Comparison of ENCODE assay signal across 24 cellular contexts in genomic region chrX:100328342-100328741, GRCh38.
"Had no signal": no experiment of that assay in that cellular context is flagged by ENCODE, and none has a peak within 500 bp of the region (broad histone marks: within the 10 kb centered on the region; RNA-seq: fewer than 3 reads in every experiment).

No MANE protein-coding gene starts in this region.

- DNase-seq: activated CD4-positive, alpha-beta T cell treated with anti-CD3 and anti-CD28 coated beads for 48 hours; activated CD4-positive, alpha-beta T cell treated with anti-CD3 and anti-CD28 coated beads, Interleukin-2, amount 50 U/mL, for 48 hours; activated CD8-positive, alpha-beta memory T cell treated with anti-CD3 and anti-CD28 coated beads for 24 hours; activated effector memory CD4-positive, alpha-beta T cell treated with Interleukin-2 at 50 U/mL for 16 hours; activated naive CD4-positive, alpha-beta T cell treated with Interleukin-2 at 50 U/mL for 16 hours; activated naive CD8-positive, alpha-beta T cell treated with anti-CD3 and anti-CD28 coated beads for 36 hours; adrenal gland; aorta; body of pancreas; colonic mucosa; effector CD8-positive, alpha-beta T cell; left cardiac atrium; mammary epithelial cell; naive B cell; ovary; stimulated activated CD4-positive, alpha-beta T cell treated with anti-CD3 and anti-CD28 coated beads, Interleukin-1b, Interleukin-23, amount 100 ng/mL, for 48 hours; stimulated activated naive B cell treated with anti-CD40 and anti-IgM and Interleukin-4, amounts not matched to agents 10 μg/mL and 1 μg/mL and 100 μg/mL, for 72 hours; T-helper 9 cell; tibial artery had no signal

- H3K4me2 ChIP-seq: smooth muscle cell had no signal

- H3K9me3 ChIP-seq: adrenal gland, body of pancreas, colonic mucosa, ovary, suprapubic skin, tibial artery had no signal

- H3K4me1 ChIP-seq: adrenal gland, body of pancreas, colonic mucosa, suprapubic skin, tibial artery had no signal

- H3K27ac Mint-ChIP-seq: activated naive CD8-positive, alpha-beta T cell treated with anti-CD3 and anti-CD28 coated beads for 36 hours; mesothelial cell of epicardium; naive B cell; progenitor cell of endocrine pancreas; stimulated activated naive B cell treated with anti-CD40 and anti-IgM and Interleukin-4, amounts not matched to agents 10 μg/mL and 1 μg/mL and 100 μg/mL, for 72 hours had no signal

- H3K27me3 Mint-ChIP-seq: activated naive CD8-positive, alpha-beta T cell treated with anti-CD3 and anti-CD28 coated beads for 36 hours; naive B cell; progenitor cell of endocrine pancreas had no signal

- H3K4me3 ChIP-seq: adrenal gland, body of pancreas, colonic mucosa, ovary, smooth muscle cell, suprapubic skin, tibial artery had no signal

- H3K4me3 Mint-ChIP-seq: activated naive CD8-positive, alpha-beta T cell treated with anti-CD3 and anti-CD28 coated beads for 36 hours; mesothelial cell of epicardium; naive B cell; stimulated activated naive B cell treated with anti-CD40 and anti-IgM and Interleukin-4, amounts not matched to agents 10 μg/mL and 1 μg/mL and 100 μg/mL, for 72 hours had no signal

- H3K9me3 Mint-ChIP-seq: activated naive CD8-positive, alpha-beta T cell treated with anti-CD3 and anti-CD28 coated beads for 36 hours; mesothelial cell of epicardium had no signal

- H3K36me3 ChIP-seq: adrenal gland, colonic mucosa, ovary, suprapubic skin, tibial artery had no signal

- H3K27ac ChIP-seq: adrenal gland, body of pancreas, colonic mucosa, ovary, suprapubic skin, tibial artery, VCaP had no signal

- H3K36me3 Mint-ChIP-seq: activated naive CD8-positive, alpha-beta T cell treated with anti-CD3 and anti-CD28 coated beads for 36 hours; mesothelial cell of epicardium; naive B cell; stimulated activated naive B cell treated with anti-CD40 and anti-IgM and Interleukin-4, amounts not matched to agents 10 μg/mL and 1 μg/mL and 100 μg/mL, for 72 hours had no signal

- H3K27me3 ChIP-seq: body of pancreas, ovary, suprapubic skin, tibial artery had no signal

- H3K4me1 Mint-ChIP-seq: activated naive CD8-positive, alpha-beta T cell treated with anti-CD3 and anti-CD28 coated beads for 36 hours; naive B cell; stimulated activated naive B cell treated with anti-CD40 and anti-IgM and Interleukin-4, amounts not matched to agents 10 μg/mL and 1 μg/mL and 100 μg/mL, for 72 hours had no signal
